Comparison of ENCODE assay signal across 23 cellular contexts in the genomic region with DNA sequence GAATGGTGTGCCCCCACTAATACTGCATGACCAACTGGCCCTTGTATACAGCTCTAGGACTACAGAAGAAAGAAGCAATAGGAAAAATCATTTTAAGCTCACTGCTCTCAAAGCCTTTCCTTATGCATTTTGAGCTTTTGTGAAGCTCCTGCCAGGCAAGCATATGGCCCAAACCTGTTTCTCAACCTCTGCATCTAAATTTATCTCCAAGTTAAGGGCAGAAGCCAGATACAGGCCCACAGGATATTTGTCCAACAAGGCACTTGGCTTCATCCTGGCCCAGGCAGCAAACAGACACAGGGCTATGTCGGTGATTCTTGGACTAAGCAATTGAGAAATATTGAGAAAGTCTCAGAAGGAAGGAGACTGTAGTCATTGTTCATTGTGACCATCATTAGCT.
"Had no signal": no experiment of that assay in that cellular context is flagged by ENCODE, and none has a peak within 500 bp of the region (broad histone marks: within the 10 kb centered on the region; RNA-seq: fewer than 3 reads in every experiment).

No MANE protein-coding gene starts in this region.

- H3K27ac ChIP-seq: colonic mucosa, esophagus muscularis mucosa, heart right ventricle, lower lobe of right lung, ovary, right lobe of liver, suprapubic skin, transverse colon, vagina had no signal

- H3K36me3 ChIP-seq: colonic mucosa, heart right ventricle, lower lobe of right lung, ovary, right lobe of liver, suprapubic skin, transverse colon, vagina had no signal

- ATAC-seq: heart right ventricle; left ventricle myocardium superior; lower lobe of right lung; natural killer cell; right lobe of liver; stimulated activated naive CD8-positive, alpha-beta T cell treated with anti-CD3 and anti-CD28 coated beads, Interleukin-15, amount 100 ng/mL, for 72 hours had no signal

- H3K27me3 ChIP-seq: colonic mucosa, esophagus muscularis mucosa, heart right ventricle, ovary, right lobe of liver, suprapubic skin, transverse colon, vagina had no signal

- DNase-seq: colonic mucosa; effector CD8-positive, alpha-beta T cell; foreskin melanocyte; glutamatergic neuron; heart right ventricle; hippocampal formation; immature natural killer cell; left ventricle myocardium superior; lower lobe of right lung; natural killer cell; occipital lobe; ovary; right lobe of liver; small intestine; stimulated activated CD4-positive, alpha-beta T cell treated with anti-CD3 and anti-CD28 coated beads, Interleukin-15, amount 100 ng/mL, for 24 hours; stimulated activated CD4-positive, alpha-beta T cell treated with anti-CD3 and anti-CD28 coated beads, Interleukin-2, amount 100 ng/mL, for 48 hours; stimulated activated CD8-positive, alpha-beta memory T cell treated with anti-CD3 and anti-CD28 coated beads, Interleukin-4, amount 100 ng/mL, for 48 hours; stimulated activated naive CD4-positive, alpha-beta T cell; stimulated activated naive CD8-positive, alpha-beta T cell treated with anti-CD3 and anti-CD28 coated beads, Interleukin-15, amount 100 ng/mL, for 72 hours; transverse colon had no signal

- H3K9me3 ChIP-seq: colonic mucosa, esophagus muscularis mucosa, ovary, right lobe of liver, suprapubic skin, transverse colon, vagina had no signal

- H3K4me1 ChIP-seq: colonic mucosa, esophagus muscularis mucosa, heart right ventricle, lower lobe of right lung, right lobe of liver, suprapubic skin, transverse colon, vagina had no signal

- H3K4me3 ChIP-seq: colonic mucosa, esophagus muscularis mucosa, heart right ventricle, lower lobe of right lung, ovary, right lobe of liver, suprapubic skin, transverse colon, vagina had no signal
